ENCODE assay signal across 11 cellular contexts in genomic region chr12:6644257-6644596, GRCh38. TPM values are rescaled to one million over a fixed set of nuclear protein-coding genes. Genes with fewer than 3 reads are reported as not detected.
DNase-seq lines count a peak whose midpoint lies in the region; TF ChIP-seq lines count a peak whose summit lies in the region.
"Had no signal": no experiment of that assay in that cellular context is flagged by ENCODE, and none has a peak within 500 bp of the region (broad histone marks: within the 10 kb centered on the region; RNA-seq: fewer than 3 reads in every experiment).

No MANE protein-coding gene starts in this region.

- H3K36me3 Mint-ChIP-seq in IgD-negative memory B cell (peaks cover 5% of the 10 kb centered on the region), brain (peaks cover 21% of the 10 kb centered on the region)
- H3K36me3 Mint-ChIP-seq in activated T-cell treated with anti-CD3 and anti-CD28 coated beads, Interleukin-2, amount 50 U/mL, for 24 hours (ENCODE audit: low read depth) = peaks cover 20% of the 10 kb centered on the region

- H3K4me3 ChIP-seq in BLaER1 (peak overlapping the region; percentile 47), ascending aorta (no peak overlapping the region)

- H4K20me1 ChIP-seq in BLaER1 = no peaks in the 10 kb centered on the region

- peaks cover 44% of the 10 kb centered on the region for H3K4me1 ChIP-seq in BLaER1
- H3K4me1 ChIP-seq in ascending aorta = no peaks in the 10 kb centered on the region

- H3K27ac ChIP-seq in BLaER1 = peak overlapping the region; percentile 69
- H3K27ac ChIP-seq in ascending aorta = no peak overlapping the region

- H3K9me3 Mint-ChIP-seq in IgD-negative memory B cell (peaks cover 0 to 2% (median 0%) of the 10 kb centered on the region in 3 donors), brain (peaks cover 0 to 5% (median 0%) of the 10 kb centered on the region in 5 experiments)
- H3K9me3 Mint-ChIP-seq in activated T-cell treated with anti-CD3 and anti-CD28 coated beads, Interleukin-2, amount 50 U/mL, for 24 hours = peaks cover 14% of the 10 kb centered on the region

- H3K9me3 ChIP-seq in BLaER1 (peaks cover 31% of the 10 kb centered on the region), ascending aorta (no peaks in the 10 kb centered on the region)

- peak overlapping the region; percentile 73 for H3K4me2 ChIP-seq in BLaER1

- peak overlapping the region; percentile 53 to 71 (median 67) for H3K4me3 Mint-ChIP-seq in IgD-negative memory B cell
- no peak overlapping the region for H3K4me3 Mint-ChIP-seq in brain
- H3K4me3 Mint-ChIP-seq in activated T-cell treated with anti-CD3 and anti-CD28 coated beads, Interleukin-2, amount 50 U/mL, for 24 hours = no peak overlapping the region
- H3K4me3 Mint-ChIP-seq: activated CD4-positive, alpha-beta memory T cell treated with anti-CD3 and anti-CD28 coated beads for 36 hours had no signal

- intact Hi-C loops in ascending aorta (cut with DNase I) = loop anchor here (2.0 kb wide), 1 partner anchor 27 kb away; no protein-coding TSS in a partner anchor

- peak overlapping the region; percentile 62 for H3K9ac ChIP-seq in BLaER1

- no peaks in the 10 kb centered on the region for H3K27me3 Mint-ChIP-seq in IgD-negative memory B cell
- peaks cover 21% of the 10 kb centered on the region for H3K27me3 Mint-ChIP-seq in brain
- H3K27me3 Mint-ChIP-seq in activated T-cell treated with anti-CD3 and anti-CD28 coated beads, Interleukin-2, amount 50 U/mL, for 24 hours = no peaks in the 10 kb centered on the region
- H3K27me3 Mint-ChIP-seq: activated CD4-positive, alpha-beta memory T cell treated with anti-CD3 and anti-CD28 coated beads for 36 hours had no signal

- H3K36me3 ChIP-seq in BLaER1 = peaks cover 50% of the 10 kb centered on the region
- H3K36me3 ChIP-seq in ascending aorta = peaks cover under 1 to 10% of the 10 kb centered on the region in 2 donors

- H3K27ac Mint-ChIP-seq in IgD-negative memory B cell (peak overlapping the region in 2 of 3 donors; percentile 78 to 84), brain (peak overlapping the region; percentile 10 to 83 (median 30))
- no peak overlapping the region for H3K27ac Mint-ChIP-seq in activated T-cell treated with anti-CD3 and anti-CD28 coated beads, Interleukin-2, amount 50 U/mL, for 24 hours
- H3K27ac Mint-ChIP-seq: activated CD4-positive, alpha-beta memory T cell treated with anti-CD3 and anti-CD28 coated beads for 36 hours had no signal

- H3K27me3 ChIP-seq in BLaER1 (no peaks in the 10 kb centered on the region), ascending aorta (no peaks in the 10 kb centered on the region)

- DNase-seq in midbrain (lab: John Stamatoyannopoulos, UW) = peak; percentile 33
- no peak for DNase-seq in ascending aorta (ENCODE audit: low spot score in 2 of 2)
- no peak for DNase-seq in NCI-H187 (lab: John Stamatoyannopoulos, UW)
- DNase-seq in activated gamma-delta T cell (lab: John Stamatoyannopoulos, UW) = no peak
- no peak for DNase-seq in activated T-cell treated with anti-CD3 and anti-CD28 coated beads, Interleukin-2, amount 50 U/mL, for 24 hours
- DNase-seq: activated CD4-positive, alpha-beta memory T cell treated with anti-CD3 and anti-CD28 coated beads for 36 hours had no signal

- H3K4me1 Mint-ChIP-seq in IgD-negative memory B cell = peaks cover 33 to 39% (median 35%) of the 10 kb centered on the region in 3 donors
- peaks cover 16% of the 10 kb centered on the region for H3K4me1 Mint-ChIP-seq in brain
- H3K4me1 Mint-ChIP-seq in activated T-cell treated with anti-CD3 and anti-CD28 coated beads, Interleukin-2, amount 50 U/mL, for 24 hours (ENCODE audit: low read depth) = peaks cover 10% of the 10 kb centered on the region

- TF ChIP-seq CTCF in brain (conservative IDR thresholded peaks at IDR 0.05) (no peak), ascending aorta (IDR thresholded peaks at IDR 0.05) (no peak)

RNA-seq across cellular contexts. Expression of gene ACRBP, which starts 3.0 kb away (rescaled TPM):
- polyA plus RNA-seq in IgD-negative memory B cell (5.8 TPM), brain (ENCODE audit: insufficient read depth, low read depth, low replicate concordance) (1.4 TPM)
- total RNA-seq in ascending aorta = 10.6 TPM

RNA-seq across cellular contexts. Expression of gene LPAR5, which starts 8.5 kb away (rescaled TPM):
- 63.6 TPM for polyA plus RNA-seq in IgD-negative memory B cell
- 2.0 TPM for polyA plus RNA-seq in brain (ENCODE audit: insufficient read depth, low read depth, low replicate concordance)
- total RNA-seq in ascending aorta = 0.21 TPM
- total RNA-seq: myocyte, NCI-H460 had no signal

RNA-seq across cellular contexts. Expression of gene ING4, which starts 18.7 kb away (rescaled TPM):
- polyA plus RNA-seq in IgD-negative memory B cell (76.6 TPM), brain (ENCODE audit: insufficient read depth, low read depth, low replicate concordance) (117 TPM)
- total RNA-seq in ascending aorta = 2.6 TPM

RNA-seq across cellular contexts. Expression of gene CHD4, which starts 37.0 kb away (rescaled TPM):
- 55.2 TPM for polyA plus RNA-seq in IgD-negative memory B cell
- polyA plus RNA-seq in brain (ENCODE audit: insufficient read depth, low read depth, low replicate concordance) = 203 TPM
- total RNA-seq in ascending aorta = 185 TPM

RNA-seq across cellular contexts. Expression of gene ZNF384, which starts 44.9 kb away (rescaled TPM):
- polyA plus RNA-seq in IgD-negative memory B cell (32.5 TPM), brain (ENCODE audit: insufficient read depth, low read depth, low replicate concordance) (44.3 TPM)
- total RNA-seq in ascending aorta = 15.1 TPM

Comparison
In these comparisons a context has a peak if more than half of its experiments do, and no peak if none do; other contexts are left out.
1. H3K4me3 Mint-ChIP-seq: peak in IgD-negative memory B cell (4 of 4); none in brain (0 of 5) and activated T-cell treated with anti-CD3 and anti-CD28 coated beads, Interleukin-2, amount 50 U/mL, for 24 hours (single experiment).
2. RNA of gene LPAR5, which starts 8.5 kb away (polyA plus RNA-seq): 63.6 TPM in IgD-negative memory B cell (single experiment); 2.0 TPM in brain (single experiment); every median in the first group is over 10 times any median in the second.